In the genomic region with DNA sequence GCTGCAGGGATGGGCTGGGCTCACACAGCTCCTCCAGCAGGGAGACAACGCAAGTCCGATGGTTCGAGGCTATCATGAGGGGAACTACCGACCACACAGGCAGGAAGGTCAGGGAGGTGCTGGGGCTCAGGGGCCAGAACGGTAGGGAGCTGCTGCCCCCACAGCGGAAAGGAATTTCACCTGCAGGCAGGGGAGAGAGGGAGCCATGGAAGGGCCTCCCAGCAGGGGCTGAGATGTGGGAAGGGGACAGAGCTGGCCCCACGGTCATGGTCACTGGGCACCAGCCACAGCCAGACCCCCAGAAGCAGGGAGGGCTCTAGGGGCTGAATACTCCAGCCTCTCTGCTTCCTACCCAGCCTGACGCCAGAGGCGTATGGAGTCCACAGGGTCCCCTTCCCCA, we compare ENCODE assay signal across 27 cellular contexts.
A peak's percentile ranks its signal among the peaks of the same experiment; 100 is the strongest.
DNase-seq lines count a peak whose midpoint lies in the region; ATAC-seq, FAIRE-seq and TF ChIP-seq lines count a peak whose summit lies in the region.
"Had no signal": no experiment of that assay in that cellular context is flagged by ENCODE, and none has a peak within 500 bp of the region (broad histone marks: within the 10 kb centered on the region; RNA-seq: fewer than 3 reads in every experiment).

No MANE protein-coding gene starts in this region.

- no peak overlapping the region for H4K91ac ChIP-seq in IMR-90 (ENCODE audit: insufficient read depth, low read depth, low read length)
- peak overlapping the region; percentile 75 for H4K91ac ChIP-seq in H1 (replicated peaks; ENCODE audit: insufficient read length, low read length)

- no peak overlapping the region for H3K4me3 Mint-ChIP-seq in CD14-positive monocyte
- H3K4me3 Mint-ChIP-seq in T-cell, result no peak overlapping the region
- H3K4me3 Mint-ChIP-seq: activated CD4-positive, alpha-beta T cell treated with anti-CD3 and anti-CD28 coated beads, Interleukin-2, amount 10 ng/mL, durations not matched to agents 24 days and 14 days; activated T-helper 17 cell treated with anti-CD3 and anti-CD28 coated beads, Interleukin-2, amount 50 U/mL, for 72 hours; CD4-positive, CD25-positive, alpha-beta regulatory T cell had no signal

- H3K4ac ChIP-seq in IMR-90 (ENCODE audit: low read depth, low read length), result 0 out of 2 replicates have a peak overlapping the region, but pooled peaks have one; percentile 22
- H3K4ac ChIP-seq in H1 (replicated peaks; ENCODE audit: insufficient read length, low read depth, low read length), result no peak overlapping the region

- H2BK12ac ChIP-seq in H1 (ENCODE audit: low read depth, low read length), result peak overlapping the region; percentile 40; the same call in 1 of the 2 replicates

- no peak for TF ChIP-seq EP300 in H1 (IDR thresholded peaks at IDR 0.05; ENCODE audit: borderline replicate concordance in 1 of 2, low read depth in 2 of 2, low read length in 2 of 2)

- no TSS peak for BruUV-seq in IMR-90 (replicated peaks; lab: Mats Ljungman, UMichigan)

- H2AFZ ChIP-seq in IMR-90 (replicated peaks; ENCODE audit: low read length, poor library complexity), result no peak overlapping the region
- no peak overlapping the region for H2AFZ ChIP-seq in H1 (ENCODE audit: low read length)
- H2AFZ ChIP-seq in osteoblast (ENCODE audit: low read length), result no peak overlapping the region

- H3K27ac ChIP-seq in IMR-90 (ENCODE audit: insufficient read depth, low read length) (no peak overlapping the region), H1 (ENCODE audit: low read depth, low read length) (no peak overlapping the region; the same call in 1 of the 2 replicates), osteoblast (ENCODE audit: low read depth, low read length) (no peak overlapping the region)
- H3K27ac ChIP-seq: RWPE1, suprapubic skin, vagina had no signal

- H3K27me3 ChIP-seq in IMR-90 (ENCODE audit: control insufficient read depth, insufficient read depth, low read length) (peaks cover 7% of the 10 kb centered on the region; the same call in 1 of the 2 replicates), H1 (replicated peaks in 1 of 4; ENCODE audit: control insufficient read depth in 3 of 4, extremely low read depth in 1 of 4, insufficient read depth in 3 of 4, low read length in 3 of 4) (no peaks in the 10 kb centered on the region; a peak in 1 of 7 replicates), osteoblast (ENCODE audit: insufficient read depth, low read length) (peaks cover 15% of the 10 kb centered on the region)
- H3K27me3 ChIP-seq: ascending aorta, suprapubic skin, vagina had no signal

- DNase-seq in CD14-positive monocyte (ENCODE audit: low spot score) (no peak), IMR-90 (no peak), H1 (ENCODE audit: low read depth in 1 of 2, low spot score in 2 of 2) (no peak), osteoblast (ENCODE audit: insufficient read length, low spot score, missing footprints) (peak; percentile 38), COLO668 (lab: John Stamatoyannopoulos, UW; ENCODE audit: unreplicated experiment) (no peak), T-cell (no peak)
- DNase-seq: activated CD4-positive, alpha-beta T cell treated with anti-CD3 and anti-CD28 coated beads, Interleukin-2, amount 10 ng/mL, durations not matched to agents 24 days and 14 days; CD4-positive, CD25-positive, alpha-beta regulatory T cell; effector CD4-positive, alpha-beta T cell; hypothalamus; NCI-H1105; NCI-H2081; NCI-H226; NCI-H748 treated with DMSO at 0.1 percent for 48 hours; nucleus accumbens; SK-N-SH; small intestine; stimulated activated CD4-positive, alpha-beta T cell treated with anti-CD3 and anti-CD28 coated beads, Interleukin-2, amount 100 ng/mL, for 24 hours; T-helper 2 cell had no signal

- H3K56ac ChIP-seq in IMR-90 (ENCODE audit: extremely low read depth, insufficient read depth, low read length), result no peak overlapping the region
- no peak overlapping the region for H3K56ac ChIP-seq in H1 (replicated peaks; ENCODE audit: insufficient read length, low read depth, low read length)

- H3K9me3 ChIP-seq in IMR-90 (ENCODE audit: control insufficient read depth, insufficient read depth, low read length), result peaks cover 8% of the 10 kb centered on the region
- peaks cover 12 to 17% of the 10 kb centered on the region in 2 experiments for H3K9me3 ChIP-seq in H1 (ENCODE audit: insufficient read depth in 2 of 2, low read depth in 1 of 2, low read length in 1 of 2)
- H3K9me3 ChIP-seq in osteoblast (ENCODE audit: low read depth, low read length), result peaks cover 7% of the 10 kb centered on the region
- H3K9me3 ChIP-seq: ascending aorta, SK-N-SH, vagina had no signal

- FAIRE-seq in H1 (lab: Jason Lieb, UNC), result no peak
- FAIRE-seq: small intestine had no signal

- TF ChIP-seq CTCF in CD14-positive monocyte (IDR thresholded peaks at IDR 0.05) (no peak), IMR-90 (conservative IDR thresholded peaks at IDR 0.05; ENCODE audit: low read depth, low read length) (no peak), H1 (IDR thresholded peaks at IDR 0.05; ENCODE audit: control extremely low read depth in 1 of 3, insufficient read depth in 1 of 3, low read depth in 1 of 3, low read length in 3 of 3) (no peak), osteoblast (IDR thresholded peaks at IDR 0.05; ENCODE audit: extremely low read depth, low read depth, low read length) (no peak)

- CTCF ChIA-PET in IMR-90 (lab: Yijun Ruan, JAX) (no interaction called here), H1 (lab: Charles Lee; ENCODE audit: partially characterized antibody) (interaction anchor here (0.8 to 9.3 kb wide), 4 partner anchors 7 to 723 kb away, joined by 3 to 159 read pairs (median 74); no protein-coding TSS in a partner anchor), T-cell (lab: Charles Lee) (interaction anchor here in 1 of 2 donors (0.7 kb wide), 1 partner anchor 81 kb away, joined by 3 read pairs; no protein-coding TSS in a partner anchor)

- peaks cover 0 to 18% (median 12%) of the 10 kb centered on the region in 7 donors for H3K9me3 Mint-ChIP-seq in CD14-positive monocyte
- H3K9me3 Mint-ChIP-seq in T-cell, result peaks cover 3 to 14% (median 6%) of the 10 kb centered on the region in 3 donors
- H3K9me3 Mint-ChIP-seq: activated naive CD4-positive, alpha-beta T cell treated with anti-CD3 and anti-CD28 coated beads, Interleukin-2, amount 50 U/mL, for 24 hours had no signal

- H3K4me1 ChIP-seq in IMR-90 (ENCODE audit: control insufficient read depth, insufficient read depth, low read length) (peaks cover 13% of the 10 kb centered on the region), H1 (replicated peaks in 1 of 4; ENCODE audit: control insufficient read depth in 3 of 4, insufficient read depth in 4 of 4, low read length in 3 of 4) (peaks cover 0 to 7% (median 0%) of the 10 kb centered on the region in 4 experiments; a peak in 2 of 7 replicates), osteoblast (ENCODE audit: insufficient read depth, low read length) (peaks cover 14% of the 10 kb centered on the region)

- H3K27me3 Mint-ChIP-seq in CD14-positive monocyte (ENCODE audit: low read depth in 3 of 3) (peaks cover 0 to 13% (median 0%) of the 10 kb centered on the region in 3 donors), T-cell (peaks cover 0 to 7% of the 10 kb centered on the region in 2 donors)

- H3K79me2 ChIP-seq in H1 (ENCODE audit: control insufficient read depth in 1 of 2, insufficient read depth in 2 of 2, low read length in 2 of 2) (no peaks in the 10 kb centered on the region), osteoblast (ENCODE audit: insufficient read depth, low read length) (no peaks in the 10 kb centered on the region)

- intact Hi-C loops in CD14-positive monocyte (cut with micrococcal nuclease), result loop anchor here in 1 of 2 donors (5.0 kb wide), 1 partner anchor 33 kb away; no protein-coding TSS in a partner anchor
- intact Hi-C loops in IMR-90 (cut with micrococcal nuclease), result loop anchor here (10.0 kb wide), 1 partner anchor 106 kb away; no protein-coding TSS in a partner anchor

- no peak for TF ChIP-seq POLR2A in IMR-90 (IDR thresholded peaks at IDR 0.05; ENCODE audit: low read depth, low read length)
- TF ChIP-seq POLR2A in H1 (IDR thresholded peaks at IDR 0.05; ENCODE audit: control extremely low read depth in 1 of 2, low read depth in 2 of 2, low read length in 2 of 2), result no peak

- no peaks in the 10 kb centered on the region for H3K36me3 ChIP-seq in IMR-90 (ENCODE audit: control insufficient read depth, insufficient read depth, low read length)
- no peaks in the 10 kb centered on the region for H3K36me3 ChIP-seq in H1 (ENCODE audit: control insufficient read depth in 2 of 4, insufficient read depth in 4 of 4, low read length in 3 of 4)
- H3K36me3 ChIP-seq in osteoblast (ENCODE audit: insufficient read depth, low read length), result no peaks in the 10 kb centered on the region
- H3K36me3 ChIP-seq: ascending aorta, suprapubic skin, vagina had no signal

- H3K4me3 ChIP-seq in IMR-90 (ENCODE audit: insufficient read depth, low read depth, low read length), result no peak overlapping the region
- H3K4me3 ChIP-seq in H1 (ENCODE audit: extremely low read depth in 1 of 4, insufficient read depth in 2 of 4, low read depth in 3 of 4, low read length in 4 of 4), result no peak overlapping the region
- no peak overlapping the region for H3K4me3 ChIP-seq in osteoblast (ENCODE audit: insufficient read depth, low read length)
- H3K4me3 ChIP-seq: ascending aorta, lung, suprapubic skin, vagina had no signal

- no peak overlapping the region for H2BK20ac ChIP-seq in IMR-90 (ENCODE audit: low read depth, low read length)
- H2BK20ac ChIP-seq in H1 (ENCODE audit: low read length), result no peak overlapping the region

- no peaks in the 10 kb centered on the region; the same call in 1 of the 2 replicates for H3K9me1 ChIP-seq in IMR-90 (ENCODE audit: insufficient read depth, low read length)

- H3K14ac ChIP-seq in IMR-90 (replicated peaks; ENCODE audit: low read depth, low read length) (no peak overlapping the region), H1 (ENCODE audit: insufficient read length) (no peak overlapping the region)

- no peak overlapping the region for H3K4me2 ChIP-seq in IMR-90 (ENCODE audit: low read depth, low read length)
- no peak overlapping the region for H3K4me2 ChIP-seq in H1 (ENCODE audit: insufficient read depth in 1 of 2, low read depth in 2 of 2, low read length in 2 of 2)
- H3K4me2 ChIP-seq in osteoblast (ENCODE audit: insufficient read depth, low read length), result no peak overlapping the region
- H3K4me2 ChIP-seq: SK-N-SH had no signal

- H3K23ac ChIP-seq in IMR-90 (ENCODE audit: low read depth, low read length) (no peak overlapping the region), H1 (ENCODE audit: insufficient read length) (no peak overlapping the region)

- H2BK120ac ChIP-seq in IMR-90 (ENCODE audit: low read depth, low read length) (0 out of 2 replicates have a peak overlapping the region, but pooled peaks have one; percentile 36), H1 (replicated peaks; ENCODE audit: low read depth, low read length) (no peak overlapping the region)

- H2BK15ac ChIP-seq in IMR-90 (ENCODE audit: low read depth, low read length), result no peak overlapping the region
- no peak overlapping the region for H2BK15ac ChIP-seq in H1 (ENCODE audit: low read length)

- no peak for ATAC-seq in IMR-90 (ENCODE audit: low read depth)
- ATAC-seq in T-cell (replicated peaks in 1 of 4), result no peak
- no peak for ATAC-seq in GM18867 (IDR thresholded peaks at IDR 0.05; ENCODE audit: unreplicated experiment)
- ATAC-seq: activated T-helper 17 cell treated with anti-CD3 and anti-CD28 coated beads, Interleukin-2, amount 50 U/mL, for 72 hours had no signal

- H4K8ac ChIP-seq in IMR-90 (ENCODE audit: low read depth in 2 of 2, low read length in 2 of 2) (no peak overlapping the region), H1 (ENCODE audit: extremely low read depth, insufficient read depth, low read length) (no peak overlapping the region)

- TF ChIP-seq RAD21 in IMR-90 (IDR thresholded peaks at IDR 0.05; ENCODE audit: low read length) (no peak), H1 (IDR thresholded peaks at IDR 0.05 in 1 of 2, conservative IDR thresholded peaks at IDR 0.05 in 1 of 2; ENCODE audit: low read depth in 2 of 2, low read length in 2 of 2) (no peak)

- H3K36me3 Mint-ChIP-seq in CD14-positive monocyte, result peaks cover 12 to 15% of the 10 kb centered on the region in 2 donors
- H3K36me3 Mint-ChIP-seq in T-cell, result no peaks in the 10 kb centered on the region
- H3K36me3 Mint-ChIP-seq: CD4-positive, CD25-positive, alpha-beta regulatory T cell had no signal

- no peak overlapping the region for H2AK9ac ChIP-seq in IMR-90 (replicated peaks; ENCODE audit: low read depth, low read length, poor library complexity)

- POLR2A ChIA-PET in IMR-90 (lab: Charles Lee; ENCODE audit: unreplicated experiment), result no interaction called here
- POLR2A ChIA-PET in H1 (lab: Charles Lee; ENCODE audit: partially characterized antibody), result interaction anchor here (0.6 kb wide), 1 partner anchor 168 kb away, joined by 3 read pairs; no protein-coding TSS in a partner anchor
- POLR2A ChIA-PET in T-cell (lab: Charles Lee), result no interaction called here

- H3K79me1 ChIP-seq in IMR-90 (ENCODE audit: low read depth in 1 of 2, low read length in 2 of 2) (0 out of 4 replicates have a peak, but pooled peaks cover 0 to 4% of the 10 kb centered on the region in 2 experiments), H1 (ENCODE audit: low read depth, low read length) (no peaks in the 10 kb centered on the region; the same call in 1 of the 2 replicates)

- H4K5ac ChIP-seq in IMR-90 (ENCODE audit: low read depth, low read length) (no peak overlapping the region), H1 (ENCODE audit: insufficient read length, low read depth, low read length) (no peak overlapping the region)

- WGBS in IMR-90 (ENCODE audit: extremely low coverage in 2 of 2, insufficient read length in 1 of 2), 2 experiments, result 94% methylated on average over 3 of the region's 9 CpGs; no CpG with 5 or more reads in 1 of the 2 experiments
- 76% methylated on average over 9 of the region's 9 CpGs; no CpG with 5 or more reads in 1 of the 2 experiments for WGBS in H1 (ENCODE audit: extremely low coverage in 1 of 2, insufficient coverage in 1 of 2, insufficient read length in 1 of 2, insufficient replicate concordance in 2 of 2, low coverage in 1 of 2, low lambda C conversion rate in 2 of 2, missing lambda C conversion rate in 1 of 2), 2 experiments

- H3K27ac Mint-ChIP-seq in CD14-positive monocyte (peak overlapping the region; percentile 83 to 96 (median 88)), T-cell (peak overlapping the region in 1 of 2 donors; percentile 28)
- H3K27ac Mint-ChIP-seq: activated CD4-positive, alpha-beta T cell treated with anti-CD3 and anti-CD28 coated beads, Interleukin-2, amount 10 ng/mL, durations not matched to agents 24 days and 14 days; activated T-helper 17 cell treated with anti-CD3 and anti-CD28 coated beads, Interleukin-2, amount 50 U/mL, for 72 hours had no signal

- H2AK5ac ChIP-seq in IMR-90 (ENCODE audit: low read depth, low read length) (peak overlapping the region; percentile 93), H1 (ENCODE audit: low read depth, low read length) (no peak overlapping the region)

- peaks cover 9% of the 10 kb centered on the region; the same call in 1 of the 2 replicates for H4K20me1 ChIP-seq in IMR-90 (ENCODE audit: insufficient read depth, low read length)
- no peaks in the 10 kb centered on the region for H4K20me1 ChIP-seq in H1 (replicated peaks in 1 of 2; ENCODE audit: control insufficient read depth in 1 of 2, insufficient read depth in 2 of 2, low read length in 2 of 2)
- H4K20me1 ChIP-seq in osteoblast (ENCODE audit: insufficient read depth, low read length), result no peaks in the 10 kb centered on the region

- no peaks in the 10 kb centered on the region for H3K23me2 ChIP-seq in H1 (ENCODE audit: low read depth, low read length)

- H3K9ac ChIP-seq in IMR-90 (ENCODE audit: low read depth, low read length) (no peak overlapping the region), H1 (replicated peaks in 1 of 4; ENCODE audit: extremely low read depth in 1 of 4, low read depth in 3 of 4, low read length in 3 of 4) (no peak overlapping the region)
- H3K9ac ChIP-seq: SK-N-SH had no signal

- H3K18ac ChIP-seq in IMR-90 (ENCODE audit: low read depth, low read length), result no peak overlapping the region
- H3K18ac ChIP-seq in H1 (ENCODE audit: extremely low read depth, low read length), result no peak overlapping the region

- dilution Hi-C loops in IMR-90 (cut with HindIII; ENCODE audit: low sequenced_read_pairs, unreplicated experiment), result no loop called here

- H3K4me1 Mint-ChIP-seq in CD14-positive monocyte (peaks cover 95% of the 10 kb centered on the region), T-cell (peaks cover 5 to 17% (median 9%) of the 10 kb centered on the region in 3 donors)

- in situ Hi-C loops in IMR-90 (cut with MboI; ENCODE audit: low sequenced_read_pairs), result no loop called here

- H2BK5ac ChIP-seq in IMR-90 (ENCODE audit: low read depth, low read length, poor library complexity, severe bottlenecking), result no peak overlapping the region
- no peak overlapping the region for H2BK5ac ChIP-seq in H1 (ENCODE audit: low read depth, low read length)
